ENCODE assay signal across 13 cellular contexts in genomic region chr4:147730333-147730732, GRCh38. TPM values are rescaled to one million over a fixed set of nuclear protein-coding genes. Genes with fewer than 3 reads are reported as not detected.
A peak's percentile ranks its signal among the peaks of the same experiment; 100 is the strongest.
DNase-seq lines count a peak whose midpoint lies in the region; ATAC-seq and TF ChIP-seq lines count a peak whose summit lies in the region.
"Had no signal": no experiment of that assay in that cellular context is flagged by ENCODE, and none has a peak within 500 bp of the region (broad histone marks: within the 10 kb centered on the region; RNA-seq: fewer than 3 reads in every experiment).

No MANE protein-coding gene starts in this region.

- no peaks in the 10 kb centered on the region for H3K36me3 ChIP-seq in CD8-positive, alpha-beta memory T cell (ENCODE audit: insufficient read depth, low read length)
- H3K36me3 ChIP-seq in IMR-90 (ENCODE audit: control insufficient read depth, insufficient read depth, low read length) (no peaks in the 10 kb centered on the region), brain microvascular endothelial cell (replicated peaks) (no peaks in the 10 kb centered on the region), neural progenitor cell (no peaks in the 10 kb centered on the region), stomach (no peaks in the 10 kb centered on the region), OCI-LY7 (ENCODE audit: insufficient read depth, low read length) (no peaks in the 10 kb centered on the region)
- H3K36me3 ChIP-seq: adrenal gland had no signal

- H3K4me3 Mint-ChIP-seq in CD8-positive, alpha-beta memory T cell: peak overlapping the region in 5 of 7 donors; percentile 28 to 91 (median 37)
- H3K4me3 Mint-ChIP-seq in neural progenitor cell: peak overlapping the region; percentile 90

- in situ Hi-C loops in IMR-90 (cut with MboI; ENCODE audit: low sequenced_read_pairs): loop anchor here (5.0 kb wide), 1 partner anchor 137 kb away; no protein-coding TSS in a partner anchor
- in situ Hi-C loops in brain microvascular endothelial cell (cut with HindIII; ENCODE audit: low pct_ligation_motif_present, low sequenced_read_pairs): no loop called here

- CTCF ChIA-PET in CD8-positive, alpha-beta memory T cell (lab: Charles Lee): interaction anchor here (0.7 to 3.4 kb wide), 4 partner anchors 10 to 136 kb away, joined by 3 to 13 read pairs (median 6); no protein-coding TSS in a partner anchor
- CTCF ChIA-PET in IMR-90 (lab: Yijun Ruan, JAX) (no interaction called here), OCI-LY7 (lab: Charles Lee; ENCODE audit: unreplicated experiment) (no interaction called here)

- no peaks in the 10 kb centered on the region for H3K9me2 ChIP-seq in OCI-LY7 (ENCODE audit: insufficient read depth, low read length)

- no peak for TF ChIP-seq RAD21 in IMR-90 (IDR thresholded peaks at IDR 0.05; ENCODE audit: low read length)

- intact Hi-C loops in IMR-90 (cut with micrococcal nuclease) (loop anchor here (5.0 kb wide), 3 partner anchors 42 to 117 kb away; partner anchors contain the start of gene PRMT9), stomach (cut with DNase I; ENCODE audit: low total_unique reads) (no loop called here), OCI-LY7 (cut with micrococcal nuclease; ENCODE audit: unreplicated experiment) (no loop called here)

- no peak overlapping the region for H3K4me3 ChIP-seq in CD8-positive, alpha-beta memory T cell (ENCODE audit: low read length)
- no peak overlapping the region for H3K4me3 ChIP-seq in IMR-90 (ENCODE audit: insufficient read depth, low read depth, low read length)
- H3K4me3 ChIP-seq in brain microvascular endothelial cell (ENCODE audit: low read depth, low read length): no peak overlapping the region
- peak overlapping the region; percentile 94 for H3K4me3 ChIP-seq in neural progenitor cell
- H3K4me3 ChIP-seq in stomach: no peak overlapping the region
- H3K4me3 ChIP-seq in OCI-LY7 (ENCODE audit: low read depth, low read length, poor library complexity, severe bottlenecking): no peak overlapping the region
- H3K4me3 ChIP-seq: lung had no signal

- no peak overlapping the region for H2AK9ac ChIP-seq in IMR-90 (replicated peaks; ENCODE audit: low read depth, low read length, poor library complexity)

- H3K4ac ChIP-seq in IMR-90 (ENCODE audit: low read depth, low read length): no peak overlapping the region

- H4K20me1 ChIP-seq in IMR-90 (ENCODE audit: insufficient read depth, low read length): peaks cover 12% of the 10 kb centered on the region; the same call in 1 of the 2 replicates
- H4K20me1 ChIP-seq in neural progenitor cell (ENCODE audit: low read depth): peaks cover 13% of the 10 kb centered on the region
- H4K20me1 ChIP-seq in OCI-LY7 (ENCODE audit: insufficient read depth, low read length): no peaks in the 10 kb centered on the region

- H3K9me3 ChIP-seq in CD8-positive, alpha-beta memory T cell (ENCODE audit: low read length): no peaks in the 10 kb centered on the region
- H3K9me3 ChIP-seq in IMR-90 (ENCODE audit: control insufficient read depth, insufficient read depth, low read length) (no peaks in the 10 kb centered on the region), neural progenitor cell (ENCODE audit: low read depth) (no peaks in the 10 kb centered on the region), stomach (no peaks in the 10 kb centered on the region), OCI-LY7 (ENCODE audit: low read length) (no peaks in the 10 kb centered on the region)
- H3K9me3 ChIP-seq: adrenal gland had no signal

- H4K8ac ChIP-seq in IMR-90 (ENCODE audit: low read depth in 2 of 2, low read length in 2 of 2): no peak overlapping the region

- H2AFZ ChIP-seq in IMR-90 (replicated peaks; ENCODE audit: low read length, poor library complexity) (no peak overlapping the region), neural progenitor cell (replicated peaks) (no peak overlapping the region), OCI-LY7 (ENCODE audit: low read length) (no peak overlapping the region)

- H3K23ac ChIP-seq in IMR-90 (ENCODE audit: low read depth, low read length): no peak overlapping the region

- no peaks in the 10 kb centered on the region for H3K27me3 ChIP-seq in CD8-positive, alpha-beta memory T cell (ENCODE audit: insufficient read depth, low read length, poor library complexity, severe bottlenecking)
- no peaks in the 10 kb centered on the region for H3K27me3 ChIP-seq in IMR-90 (ENCODE audit: control insufficient read depth, insufficient read depth, low read length)
- no peaks in the 10 kb centered on the region for H3K27me3 ChIP-seq in brain microvascular endothelial cell (replicated peaks)
- H3K27me3 ChIP-seq in neural progenitor cell: peaks cover 33% of the 10 kb centered on the region
- H3K27me3 ChIP-seq in stomach: no peaks in the 10 kb centered on the region
- H3K27me3 ChIP-seq: adrenal gland had no signal

- H4K91ac ChIP-seq in IMR-90 (ENCODE audit: insufficient read depth, low read depth, low read length): no peak overlapping the region

- ATAC-seq in IMR-90 (ENCODE audit: low read depth) (no peak), HG03460 (IDR thresholded peaks at IDR 0.05; ENCODE audit: unreplicated experiment) (no peak)
- ATAC-seq: stimulated activated naive CD8-positive, alpha-beta T cell treated with anti-CD3 and anti-CD28 coated beads, Interleukin-15, amount 100 ng/mL, for 72 hours had no signal

- no peak for TF ChIP-seq CTCF in IMR-90 (conservative IDR thresholded peaks at IDR 0.05; ENCODE audit: low read depth, low read length)
- TF ChIP-seq CTCF in brain microvascular endothelial cell (IDR thresholded peaks at IDR 0.05; ENCODE audit: low read depth, low read length, missing control alignments): peak; percentile 30
- peak; percentile 26 for TF ChIP-seq CTCF in neural progenitor cell (IDR thresholded peaks at IDR 0.05)
- TF ChIP-seq CTCF in stomach (IDR thresholded peaks at IDR 0.05): no peak
- TF ChIP-seq CTCF in OCI-LY7 (conservative IDR thresholded peaks at IDR 0.05; ENCODE audit: low read length): no peak

- no peaks in the 10 kb centered on the region for H3K9me3 Mint-ChIP-seq in CD8-positive, alpha-beta memory T cell
- no peaks in the 10 kb centered on the region for H3K9me3 Mint-ChIP-seq in neural progenitor cell
- H3K9me3 Mint-ChIP-seq: stimulated activated naive CD8-positive, alpha-beta T cell treated with anti-CD3 and anti-CD28 coated beads, Interleukin-15, amount 100 ng/mL, for 72 hours had no signal

- H3K18ac ChIP-seq in IMR-90 (ENCODE audit: low read depth, low read length): no peak overlapping the region

- TF ChIP-seq EP300 in stomach (IDR thresholded peaks at IDR 0.05): no peak

- TF ChIP-seq POLR2A in IMR-90 (IDR thresholded peaks at IDR 0.05; ENCODE audit: low read depth, low read length): no peak
- no peak for TF ChIP-seq POLR2A in stomach (IDR thresholded peaks at IDR 0.05)

- H3K9ac ChIP-seq in IMR-90 (ENCODE audit: low read depth, low read length) (no peak overlapping the region), neural progenitor cell (no peak overlapping the region)

- H3K9me1 ChIP-seq in IMR-90 (ENCODE audit: insufficient read depth, low read length): peaks cover 6% of the 10 kb centered on the region

- H3K4me1 ChIP-seq in CD8-positive, alpha-beta memory T cell (ENCODE audit: insufficient read depth, low read length): peaks cover 23% of the 10 kb centered on the region
- H3K4me1 ChIP-seq in IMR-90 (ENCODE audit: control insufficient read depth, insufficient read depth, low read length): peaks cover 9% of the 10 kb centered on the region
- H3K4me1 ChIP-seq in neural progenitor cell: peaks cover 24% of the 10 kb centered on the region
- peaks cover 23 to 35% (median 30%) of the 10 kb centered on the region in 4 donors for H3K4me1 ChIP-seq in stomach
- no peaks in the 10 kb centered on the region for H3K4me1 ChIP-seq in OCI-LY7 (ENCODE audit: insufficient read depth, low read length, poor library complexity, severe bottlenecking)

- no peak overlapping the region for H3K14ac ChIP-seq in IMR-90 (replicated peaks; ENCODE audit: low read depth, low read length)

- DNase-seq in CD8-positive, alpha-beta memory T cell: no peak
- DNase-seq in IMR-90: no peak
- no peak for DNase-seq in brain microvascular endothelial cell
- peak; percentile 69 for DNase-seq in neural progenitor cell (ENCODE audit: low spot score)
- DNase-seq in stomach: no peak
- no peak for DNase-seq in OCI-LY7 (ENCODE audit: low spot score)
- DNase-seq: adrenal gland; GOT3; NCI-H2081; stimulated activated naive CD8-positive, alpha-beta T cell treated with anti-CD3 and anti-CD28 coated beads, Interleukin-15, amount 100 ng/mL, for 72 hours; T1000 had no signal

- H2BK120ac ChIP-seq in IMR-90 (ENCODE audit: low read depth, low read length): no peak overlapping the region

- 0 out of 3 replicates have a peak overlapping the region, but pooled peaks have one; percentile 22 for H2BK15ac ChIP-seq in IMR-90 (ENCODE audit: low read depth, low read length)

- H3K79me1 ChIP-seq in IMR-90 (ENCODE audit: low read depth in 1 of 2, low read length in 2 of 2): peaks cover 10 to 30% of the 10 kb centered on the region in 2 experiments; a peak in 3 of 4 replicates

- no peak overlapping the region for H2BK20ac ChIP-seq in IMR-90 (ENCODE audit: low read depth, low read length)

- H3K79me2 ChIP-seq in neural progenitor cell (ENCODE audit: low read depth) (peaks cover 33% of the 10 kb centered on the region), OCI-LY7 (ENCODE audit: insufficient read depth, low read depth, low read length) (no peaks in the 10 kb centered on the region)

- H3K4me2 ChIP-seq in IMR-90 (ENCODE audit: low read depth, low read length): no peak overlapping the region
- H3K4me2 ChIP-seq in neural progenitor cell: peak overlapping the region; percentile 89
- no peak overlapping the region for H3K4me2 ChIP-seq in OCI-LY7 (ENCODE audit: low read length)

- dilution Hi-C loops in IMR-90 (cut with HindIII; ENCODE audit: low sequenced_read_pairs, unreplicated experiment): no loop called here

- BruUV-seq in IMR-90 (replicated peaks; lab: Mats Ljungman, UMichigan): no TSS peak
- BruUV-seq in OCI-LY7 (replicated peaks; lab: Mats Ljungman, UMichigan): no TSS peak

- no peak overlapping the region for H3K27ac ChIP-seq in CD8-positive, alpha-beta memory T cell (ENCODE audit: low read depth, low read length)
- H3K27ac ChIP-seq in IMR-90 (ENCODE audit: insufficient read depth, low read length): no peak overlapping the region
- no peak overlapping the region for H3K27ac ChIP-seq in brain microvascular endothelial cell
- H3K27ac ChIP-seq in neural progenitor cell: peak overlapping the region; percentile 1
- no peak overlapping the region for H3K27ac ChIP-seq in stomach
- H3K27ac ChIP-seq in OCI-LY7 (ENCODE audit: low read depth, low read length, poor library complexity, severe bottlenecking): no peak overlapping the region

- WGBS in IMR-90 (ENCODE audit: extremely low coverage in 2 of 2, insufficient read length in 1 of 2), 2 experiments: no CpG with 5 or more reads among the region's 4 CpGs
- 73 to 84% (median 78%) methylated on average over 4 of the region's 4 CpGs for WGBS in stomach, 5 donors

- POLR2A ChIA-PET in CD8-positive, alpha-beta memory T cell (lab: Charles Lee): no interaction called here
- POLR2A ChIA-PET in IMR-90 (lab: Charles Lee; ENCODE audit: unreplicated experiment) (no interaction called here), OCI-LY7 (lab: Charles Lee) (interaction anchor here (0.6 to 0.9 kb wide), 3 partner anchors 10 to 246 kb away, joined by 3 to 9 read pairs (median 3); no protein-coding TSS in a partner anchor)

- peak overlapping the region in 3 of 8 donors; percentile 35 to 76 (median 52) for H3K27ac Mint-ChIP-seq in CD8-positive, alpha-beta memory T cell
- peak overlapping the region; percentile 30 for H3K27ac Mint-ChIP-seq in neural progenitor cell
- H3K27ac Mint-ChIP-seq: stimulated activated naive CD8-positive, alpha-beta T cell treated with anti-CD3 and anti-CD28 coated beads, Interleukin-15, amount 100 ng/mL, for 72 hours had no signal

- H2BK5ac ChIP-seq in IMR-90 (ENCODE audit: low read depth, low read length, poor library complexity, severe bottlenecking): no peak overlapping the region

- no peak overlapping the region for H4K5ac ChIP-seq in IMR-90 (ENCODE audit: low read depth, low read length)

- peaks cover 0 to 7% (median 0%) of the 10 kb centered on the region in 3 donors for H3K36me3 Mint-ChIP-seq in CD8-positive, alpha-beta memory T cell
- H3K36me3 Mint-ChIP-seq in neural progenitor cell: no peaks in the 10 kb centered on the region

- H3K56ac ChIP-seq in IMR-90 (ENCODE audit: extremely low read depth, insufficient read depth, low read length): no peak overlapping the region

- peaks cover 32 to 38% (median 34%) of the 10 kb centered on the region in 3 donors for H3K4me1 Mint-ChIP-seq in CD8-positive, alpha-beta memory T cell
- H3K4me1 Mint-ChIP-seq in neural progenitor cell: peaks cover 35% of the 10 kb centered on the region

- H3K27me3 Mint-ChIP-seq in CD8-positive, alpha-beta memory T cell: no peaks in the 10 kb centered on the region
- H3K27me3 Mint-ChIP-seq in neural progenitor cell (ENCODE audit: insufficient read depth, low read depth): peaks cover 41% of the 10 kb centered on the region

- H2AK5ac ChIP-seq in IMR-90 (ENCODE audit: low read depth, low read length): no peak overlapping the region

- H3F3A ChIP-seq in neural progenitor cell (ENCODE audit: low read depth): peaks cover 50% of the 10 kb centered on the region

RNA-seq across cellular contexts. Expression of gene ARHGAP10, which starts 1.6 kb away (rescaled TPM):
- 1 to 10 TPM; 8.6 to 9.7 TPM for total RNA-seq in CD8-positive, alpha-beta memory T cell
- 14.0 TPM for polyA plus RNA-seq in CD8-positive, alpha-beta memory T cell
- total RNA-seq in IMR-90 (2012; rRNA removed) (29.4 and 42.8 TPM in 2 replicates), neural progenitor cell (ENCODE audit: low replicate concordance) (20.2 and 20.3 TPM in 2 replicates), stomach (100 to 1,000 TPM in 1 of 5 donors, 10 to 100 TPM in 4; 36.1 to 117 (median 51.9) TPM), OCI-LY7 (2022) (0.11 and 0.24 TPM in 2 replicates)
- polyA plus RNA-seq in IMR-90 (2012; rRNA removed) (27.1 and 29.0 TPM in 2 replicates), stomach (10 to 100 TPM; 18.1 to 27.2 (median 22.0) TPM)
- 24.2 and 25.1 TPM in 2 replicates for polyA plus RNA-seq in IMR-90 (2012; cell fraction: cytosol; rRNA removed)
- polyA plus RNA-seq in IMR-90 (2012; cell fraction: nucleus; rRNA removed; ENCODE audit: low replicate concordance): 25.9 and 37.1 TPM in 2 replicates
- 0.23 TPM in 1 of 2 replicates, not detected in the other for total RNA-seq in OCI-LY7 (2014; rRNA removed; shearing (Covaris generic))

RNA-seq across cellular contexts. Expression of gene PRMT9, which starts 46.4 kb away (rescaled TPM):
- total RNA-seq in CD8-positive, alpha-beta memory T cell: 1 to 10 TPM; 5.5 to 6.9 TPM
- 5.9 TPM for polyA plus RNA-seq in CD8-positive, alpha-beta memory T cell
- total RNA-seq in IMR-90 (2012; rRNA removed) (14.2 and 15.6 TPM in 2 replicates), neural progenitor cell (ENCODE audit: low replicate concordance) (16.8 and 24.8 TPM in 2 replicates), stomach (10 to 100 TPM in 3 of 5 donors, 1 to 10 TPM in 2; 5.8 to 23.9 (median 15.9) TPM), OCI-LY7 (2022) (13.1 and 13.9 TPM in 2 replicates)
- polyA plus RNA-seq in IMR-90 (2012; rRNA removed) (3.4 and 5.0 TPM in 2 replicates), stomach (1 to 10 TPM; 2.4 to 3.7 (median 2.4) TPM)
- polyA plus RNA-seq in IMR-90 (2012; cell fraction: cytosol; rRNA removed): 1.2 and 1.3 TPM in 2 replicates
- polyA plus RNA-seq in IMR-90 (2012; cell fraction: nucleus; rRNA removed; ENCODE audit: low replicate concordance): 2.6 and 17.2 TPM in 2 replicates
- total RNA-seq in OCI-LY7 (2014; rRNA removed; shearing (Covaris generic)): 12.1 and 13.1 TPM in 2 replicates

Comparison
In these comparisons a context has a peak if more than half of its experiments do, and no peak if none do; other contexts are left out.
1. CTCF ChIP-seq: peak in brain microvascular endothelial cell (single experiment) and neural progenitor cell (single experiment); none in IMR-90 (single experiment), stomach (0 of 7) and OCI-LY7 (single experiment).
2. RNA of gene ARHGAP10, which starts 1.6 kb away (total RNA-seq): 36.1 to 117 TPM in stomach, 29.4 to 42.8 TPM in IMR-90, 20.2 to 20.3 TPM in neural progenitor cell and 8.6 to 9.7 TPM in CD8-positive, alpha-beta memory T cell; 0.11 to 0.24 TPM in OCI-LY7; every median in the first group is over 4 times any median in the second.